Comparison of ENCODE assay signal across 12 cellular contexts in the genomic region with DNA sequence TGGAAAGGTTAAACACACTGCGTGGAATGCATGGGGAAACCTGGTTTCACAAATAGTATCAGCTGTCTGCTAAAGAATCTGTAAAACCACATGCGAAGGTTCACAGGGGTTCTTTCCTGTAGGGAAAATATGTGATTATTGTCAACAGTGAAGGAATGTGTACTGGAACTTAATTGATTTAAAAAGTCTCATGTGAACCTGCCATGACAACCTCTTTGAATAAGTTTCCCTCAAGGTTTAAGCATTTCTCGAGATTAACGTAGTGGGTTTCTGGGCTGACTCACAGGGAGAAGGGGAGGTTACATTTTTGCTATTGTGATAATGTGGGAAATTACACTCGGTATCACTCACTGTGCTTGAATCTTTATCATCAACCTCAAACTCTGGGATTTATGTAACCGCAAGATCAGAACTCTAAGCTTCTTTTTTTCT. TPM values are rescaled to one million over a fixed set of nuclear protein-coding genes. Genes with fewer than 3 reads are reported as not detected.
A peak's percentile ranks its signal among the peaks of the same experiment; 100 is the strongest.
DNase-seq lines count a peak whose midpoint lies in the region; ATAC-seq, FAIRE-seq and TF ChIP-seq lines count a peak whose summit lies in the region.
"Had no signal": no experiment of that assay in that cellular context is flagged by ENCODE, and none has a peak within 500 bp of the region (broad histone marks: within the 10 kb centered on the region; RNA-seq: fewer than 3 reads in every experiment).

No MANE protein-coding gene starts in this region.

- H3K14ac ChIP-seq in H9 (ENCODE audit: insufficient read depth, low read length): no peak overlapping the region

- H3K4me3 ChIP-seq in A673 (ENCODE audit: low read depth, low read length, poor library complexity, severe bottlenecking) (no peak overlapping the region), brain microvascular endothelial cell (ENCODE audit: low read depth, low read length) (no peak overlapping the region), mesendoderm (ENCODE audit: low read length) (no peak overlapping the region)
- H3K4me3 ChIP-seq: suprapubic skin had no signal

- no peaks in the 10 kb centered on the region for H3K23me2 ChIP-seq in H9 (ENCODE audit: insufficient read length, low read depth, low read length, poor library complexity, severe bottlenecking)

- H2BK5ac ChIP-seq in mesendoderm (ENCODE audit: low read length): no peak overlapping the region
- no peak overlapping the region for H2BK5ac ChIP-seq in H9 (ENCODE audit: insufficient read length, low read length)

- H2BK20ac ChIP-seq in H9 (ENCODE audit: low read depth, low read length, poor library complexity, severe bottlenecking): no peak overlapping the region

- H2AK5ac ChIP-seq in mesendoderm (ENCODE audit: low read length) (no peak overlapping the region), H9 (ENCODE audit: insufficient read length, low read length) (no peak overlapping the region)

- no peaks in the 10 kb centered on the region for H3K9me3 ChIP-seq in A673 (ENCODE audit: low read depth, low read length, poor library complexity, severe bottlenecking)
- no peaks in the 10 kb centered on the region for H3K9me3 ChIP-seq in H9 (ENCODE audit: control insufficient read depth, low read depth, low read length)
- H3K9me3 ChIP-seq: suprapubic skin had no signal

- H3K27ac Mint-ChIP-seq in H9: no peak overlapping the region; a peak in 1 of 7 replicates
- H3K27ac Mint-ChIP-seq: CD8-positive, alpha-beta memory T cell; memory B cell had no signal

- H4K20me1 ChIP-seq in H9 (ENCODE audit: control insufficient read depth, insufficient read depth, insufficient read length): no peaks in the 10 kb centered on the region

- no peak for TF ChIP-seq POLR2A in H54 (IDR thresholded peaks at IDR 0.05; ENCODE audit: low read depth, low read length)

- H3K18ac ChIP-seq in mesendoderm (ENCODE audit: low read length): no peak overlapping the region
- H3K18ac ChIP-seq in H9 (ENCODE audit: insufficient read length, low read depth, low read length): no peak overlapping the region

- H2BK120ac ChIP-seq in mesendoderm (ENCODE audit: low read depth, low read length): no peak overlapping the region
- no peak overlapping the region for H2BK120ac ChIP-seq in H9 (ENCODE audit: low read depth, low read length, poor library complexity, severe bottlenecking)

- POLR2A ChIA-PET in A673 (lab: Charles Lee; ENCODE audit: low non-redundant PET): no interaction called here

- H3K36me3 ChIP-seq in A673 (ENCODE audit: insufficient read depth, low read length, poor library complexity, severe bottlenecking): no peaks in the 10 kb centered on the region
- no peaks in the 10 kb centered on the region for H3K36me3 ChIP-seq in brain microvascular endothelial cell (replicated peaks)
- no peaks in the 10 kb centered on the region for H3K36me3 ChIP-seq in mesendoderm (ENCODE audit: control insufficient read depth, insufficient read depth, low read length)
- H3K36me3 ChIP-seq: suprapubic skin had no signal

- no peak overlapping the region for H3K27ac ChIP-seq in A673 (ENCODE audit: low read depth, low read length, poor library complexity, severe bottlenecking)
- peak overlapping the region; percentile 100 for H3K27ac ChIP-seq in brain microvascular endothelial cell
- no peak overlapping the region for H3K27ac ChIP-seq in mesendoderm (ENCODE audit: low read depth, low read length)
- no peak overlapping the region for H3K27ac ChIP-seq in H9 (ENCODE audit: insufficient read length, low read depth, low read length)
- H3K27ac ChIP-seq: suprapubic skin had no signal

- no peaks in the 10 kb centered on the region for H3K79me2 ChIP-seq in mesendoderm (ENCODE audit: control insufficient read depth, insufficient read depth, low read length)
- no peaks in the 10 kb centered on the region for H3K79me2 ChIP-seq in H9 (ENCODE audit: insufficient read depth, low read length)

- H2AFZ ChIP-seq in H9 (ENCODE audit: low read length): no peak overlapping the region

- no peak overlapping the region for H3K56ac ChIP-seq in mesendoderm (ENCODE audit: low read length)
- no peak overlapping the region for H3K56ac ChIP-seq in H9 (ENCODE audit: insufficient read length, low read depth, low read length)

- intact Hi-C loops in A673 (cut with micrococcal nuclease; ENCODE audit: unreplicated experiment) (no loop called here), posterior cingulate gyrus (cut with DNase I) (no loop called here), left colon (cut with DNase I, micrococcal nuclease) (no loop called here)

- no peaks in the 10 kb centered on the region for H3K27me3 Mint-ChIP-seq in H9 (ENCODE audit: low read depth)

- H3K23ac ChIP-seq in mesendoderm (ENCODE audit: low read length) (no peak overlapping the region), H9 (ENCODE audit: insufficient read length, low read depth, low read length) (no peak overlapping the region)

- no peaks in the 10 kb centered on the region for H3K79me1 ChIP-seq in mesendoderm (ENCODE audit: low read length)
- H3K79me1 ChIP-seq in H9 (ENCODE audit: insufficient read depth, low read depth, low read length, poor library complexity, severe bottlenecking): no peaks in the 10 kb centered on the region

- no TSS peak for BruUV-seq in A673 (replicated peaks; lab: Mats Ljungman, UMichigan)

- H3K4me3 Mint-ChIP-seq in H9: no peak overlapping the region
- H3K4me3 Mint-ChIP-seq: CD8-positive, alpha-beta memory T cell; memory B cell had no signal

- peaks cover 17% of the 10 kb centered on the region in 2 experiments for H3K4me1 Mint-ChIP-seq in H9
- H3K4me1 Mint-ChIP-seq: CD8-positive, alpha-beta memory T cell; memory B cell had no signal

- TF ChIP-seq CTCF in A673 (conservative IDR thresholded peaks at IDR 0.05; ENCODE audit: low read depth, low read length) (no peak), brain microvascular endothelial cell (IDR thresholded peaks at IDR 0.05; ENCODE audit: low read depth, low read length, missing control alignments) (no peak), H9 (conservative IDR thresholded peaks at IDR 0.05) (no peak)

- H3K27me3 ChIP-seq in A673 (replicated peaks; ENCODE audit: insufficient read depth, low read depth, low read length, poor library complexity): no peaks in the 10 kb centered on the region
- no peaks in the 10 kb centered on the region for H3K27me3 ChIP-seq in brain microvascular endothelial cell (replicated peaks)
- no peaks in the 10 kb centered on the region for H3K27me3 ChIP-seq in mesendoderm (ENCODE audit: insufficient read depth, low read length, poor library complexity)
- H3K27me3 ChIP-seq in H9 (ENCODE audit: insufficient read depth, low read length): no peaks in the 10 kb centered on the region
- H3K27me3 ChIP-seq: suprapubic skin had no signal

- CTCF ChIA-PET in A673 (lab: Charles Lee): no interaction called here

- peaks cover 0 to 5% (median 4%) of the 10 kb centered on the region in 3 experiments; a peak in 2 of 7 replicates for H3K36me3 Mint-ChIP-seq in H9 (ENCODE audit: insufficient read depth in 1 of 3, low read depth in 3 of 3)
- H3K36me3 Mint-ChIP-seq: CD8-positive, alpha-beta memory T cell; memory B cell had no signal

- DNase-seq in A673 (ENCODE audit: low spot score) (peak; percentile 3), H54 (ENCODE audit: insufficient read length, low spot score) (no peak), brain microvascular endothelial cell (peak; percentile 95), mesendoderm (peak; percentile 30), H9 (no peak), posterior cingulate gyrus (no peak), left colon (no peak), foreskin melanocyte (no peak)
- DNase-seq: CD8-positive, alpha-beta memory T cell; NCI-H1048 had no signal

- no CpG with 5 or more reads among the region's 6 CpGs for WGBS in mesendoderm (ENCODE audit: extremely low coverage, insufficient coverage, low lambda C conversion rate)
- no CpG with 5 or more reads among the region's 6 CpGs for WGBS in H9 (ENCODE audit: extremely low coverage, insufficient read length, low lambda C conversion rate)

- no peak overlapping the region for H4K5ac ChIP-seq in mesendoderm (ENCODE audit: low read length)
- no peak overlapping the region for H4K5ac ChIP-seq in H9 (ENCODE audit: insufficient read length, low read depth, low read length)

- H3K4ac ChIP-seq in mesendoderm (ENCODE audit: low read depth, low read length) (no peak overlapping the region), H9 (ENCODE audit: low read depth, low read length) (no peak overlapping the region)

- H3K9ac ChIP-seq in mesendoderm (ENCODE audit: low read length): no peak overlapping the region
- H3K9ac ChIP-seq in H9 (ENCODE audit: extremely low read depth, insufficient read length, low read length): no peak overlapping the region

- H3K4me1 ChIP-seq in A673 (ENCODE audit: insufficient read depth, low read length, poor library complexity, severe bottlenecking) (no peaks in the 10 kb centered on the region), mesendoderm (ENCODE audit: control insufficient read depth, low read depth, low read length) (no peaks in the 10 kb centered on the region), H9 (ENCODE audit: insufficient read depth, low read length) (no peaks in the 10 kb centered on the region; the same call in 1 of the 2 replicates)

- no peak overlapping the region for H4K91ac ChIP-seq in H9 (ENCODE audit: insufficient read length, low read depth, low read length)

- H3K9me3 Mint-ChIP-seq in H9: no peaks in the 10 kb centered on the region; a peak in 1 of 5 replicates
- H3K9me3 Mint-ChIP-seq: CD8-positive, alpha-beta memory T cell; memory B cell had no signal

- H2BK12ac ChIP-seq in H9 (ENCODE audit: insufficient read length, low read depth, low read length): no peak overlapping the region

- H3T11ph ChIP-seq in H9 (ENCODE audit: low read length): no peak overlapping the region

- peak; percentile 30 for FAIRE-seq in H54 (lab: Jason Lieb, UNC)

- in situ Hi-C loops in brain microvascular endothelial cell (cut with HindIII; ENCODE audit: low pct_ligation_motif_present, low sequenced_read_pairs): no loop called here

- no peak overlapping the region for H4K8ac ChIP-seq in mesendoderm (ENCODE audit: low read depth, low read length)
- H4K8ac ChIP-seq in H9 (replicated peaks; ENCODE audit: insufficient read length, low read depth, low read length): no peak overlapping the region

- H2BK15ac ChIP-seq in mesendoderm (replicated peaks; ENCODE audit: low read depth) (no peak overlapping the region), H9 (ENCODE audit: low read depth, low read length) (no peak overlapping the region)

- ATAC-seq in left colon: no peak

- no peak overlapping the region for H3K4me2 ChIP-seq in mesendoderm (ENCODE audit: low read length)
- no peak overlapping the region for H3K4me2 ChIP-seq in H9 (ENCODE audit: insufficient read depth, insufficient read length, low read length)

RNA-seq across cellular contexts. Expression of gene IL1R1, which starts 28.2 kb away (rescaled TPM):
- total RNA-seq in A673 (2021) (0.22 and 0.45 TPM in 2 replicates), H9 (2021) (0.39 and 0.46 TPM in 2 replicates), left colon (10 to 100 TPM; 24.8 to 25.0 TPM)
- 0.77 TPM for polyA plus RNA-seq in mesendoderm (2013, experiment 1 of 2)
- 0.52 TPM for polyA plus RNA-seq in mesendoderm (2013, experiment 2 of 2)

Comparison
In these comparisons a context has a peak if more than half of its experiments do, and no peak if none do; other contexts are left out.
1. DNase-seq: peak in A673 (single experiment), brain microvascular endothelial cell (single experiment) and mesendoderm (single experiment); none in H54 (single experiment), H9 (single experiment), posterior cingulate gyrus (0 of 10), left colon (0 of 2) and foreskin melanocyte (single experiment).
2. RNA of gene IL1R1, which starts 28.2 kb away (total RNA-seq): 24.8 to 25.0 TPM in left colon; 0.22 to 0.45 TPM in A673 and 0.39 to 0.46 TPM in H9; every median in the first group is over 10 times any median in the second.